ENCODE assay signal across 29 cellular contexts in the genomic region with DNA sequence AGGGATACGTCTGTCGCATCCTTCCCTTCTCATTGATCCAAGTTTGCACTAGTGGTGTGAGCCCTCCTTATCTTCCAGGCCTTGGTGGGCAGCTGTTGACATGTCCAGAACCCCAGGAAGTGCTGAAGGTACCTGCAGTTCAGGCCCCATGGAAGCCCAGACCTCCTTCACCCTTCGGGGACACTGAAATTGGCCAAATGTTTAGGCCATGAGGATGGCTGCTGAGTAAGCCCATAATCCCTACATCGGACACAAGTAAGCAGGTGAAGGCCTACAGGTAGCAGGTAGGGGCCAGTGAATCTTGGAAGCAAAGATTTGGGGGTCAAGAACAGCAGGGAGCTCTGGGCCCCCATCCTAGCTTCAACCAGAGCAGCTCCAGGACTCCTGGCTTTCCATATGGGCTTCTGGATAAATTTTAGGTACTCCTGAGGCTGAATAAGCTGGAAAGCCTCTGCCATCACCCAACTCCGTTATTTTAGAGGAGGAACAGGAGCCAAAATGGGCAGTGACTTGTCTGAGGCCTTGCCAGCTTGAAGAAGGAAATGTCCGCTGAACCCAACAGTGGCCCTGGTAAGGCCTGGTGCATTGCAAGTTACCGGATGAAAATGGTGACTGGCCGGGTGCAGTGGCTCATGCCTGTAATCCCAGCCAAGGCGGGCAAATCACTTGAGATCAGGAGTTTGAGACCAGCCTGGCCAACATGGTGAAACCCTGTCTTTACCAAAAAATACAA. TPM values are rescaled to one million over a fixed set of nuclear protein-coding genes. Genes with fewer than 3 reads are reported as not detected.
DNase-seq lines count a peak whose midpoint lies in the region; ATAC-seq and TF ChIP-seq lines count a peak whose summit lies in the region.
"Had no signal": no experiment of that assay in that cellular context is flagged by ENCODE, and none has a peak within 500 bp of the region (broad histone marks: within the 10 kb centered on the region; RNA-seq: fewer than 3 reads in every experiment).

No MANE protein-coding gene starts in this region.

- no peaks in the 10 kb centered on the region for H3K9me3 Mint-ChIP-seq in CD4-positive, CD25-positive, alpha-beta regulatory T cell
- H3K9me3 Mint-ChIP-seq in Caco-2 (ENCODE audit: unreplicated experiment) (no peaks in the 10 kb centered on the region), endothelial cell (ENCODE audit: unreplicated experiment) (no peaks in the 10 kb centered on the region)
- H3K9me3 Mint-ChIP-seq in CD4-positive, alpha-beta T cell: no peaks in the 10 kb centered on the region
- H3K9me3 Mint-ChIP-seq: activated CD4-positive, alpha-beta memory T cell treated with anti-CD3 and anti-CD28 coated beads for 36 hours; naive B cell had no signal

- intact Hi-C loops in Caco-2 (cut with micrococcal nuclease; ENCODE audit: unreplicated experiment): loop anchor here (5.0 kb wide), 1 partner anchor 224 kb away; no protein-coding TSS in a partner anchor
- intact Hi-C loops in sciatic nerve (cut with DNase I): no loop called here
- intact Hi-C loops in CD4-positive, alpha-beta T cell (cut with DNase I, micrococcal nuclease): loop anchor here (2.0 to 5.0 kb wide), 3 partner anchors 45 to 531 kb away; a partner anchor contains a TSS

- H3K4me1 ChIP-seq in CD4-positive, CD25-positive, alpha-beta regulatory T cell (ENCODE audit: control insufficient read depth, insufficient read depth, low read length, poor library complexity, severe bottlenecking): peaks cover 14% of the 10 kb centered on the region
- H3K4me1 ChIP-seq in Caco-2: no peaks in the 10 kb centered on the region

- H3K9me3 ChIP-seq in CD4-positive, CD25-positive, alpha-beta regulatory T cell (ENCODE audit: control insufficient read depth in 2 of 2, low read length in 2 of 2): no peaks in the 10 kb centered on the region
- H3K9me3 ChIP-seq in Caco-2: no peaks in the 10 kb centered on the region
- no peaks in the 10 kb centered on the region for H3K9me3 ChIP-seq in CD4-positive, alpha-beta T cell (ENCODE audit: control insufficient read depth, low read length)
- H3K9me3 ChIP-seq: adrenal gland, heart left ventricle, psoas muscle had no signal

- H3K27me3 Mint-ChIP-seq in CD4-positive, CD25-positive, alpha-beta regulatory T cell: peaks cover 4% of the 10 kb centered on the region
- H3K27me3 Mint-ChIP-seq in Caco-2 (ENCODE audit: insufficient read depth, unreplicated experiment) (no peaks in the 10 kb centered on the region), endothelial cell (ENCODE audit: unreplicated experiment) (peaks cover 2% of the 10 kb centered on the region)
- H3K27me3 Mint-ChIP-seq in CD4-positive, alpha-beta T cell: no peaks in the 10 kb centered on the region
- H3K27me3 Mint-ChIP-seq: activated CD4-positive, alpha-beta memory T cell treated with anti-CD3 and anti-CD28 coated beads for 36 hours; naive B cell; T-helper 17 cell had no signal

- H3K27ac Mint-ChIP-seq in CD4-positive, CD25-positive, alpha-beta regulatory T cell: peak overlapping the region in 2 of 3 donors; percentile 38 to 39
- H3K27ac Mint-ChIP-seq in Caco-2 (ENCODE audit: unreplicated experiment) (peak overlapping the region; percentile 97), endothelial cell (ENCODE audit: unreplicated experiment) (no peak overlapping the region)
- no peak overlapping the region for H3K27ac Mint-ChIP-seq in CD4-positive, alpha-beta T cell

- peak overlapping the region in 1 of 4 donors; percentile 52 for H3K4me3 Mint-ChIP-seq in CD4-positive, CD25-positive, alpha-beta regulatory T cell
- peak overlapping the region; percentile 93 for H3K4me3 Mint-ChIP-seq in Caco-2 (ENCODE audit: unreplicated experiment)
- H3K4me3 Mint-ChIP-seq in endothelial cell (ENCODE audit: unreplicated experiment): peak overlapping the region; percentile 53
- no peak overlapping the region for H3K4me3 Mint-ChIP-seq in CD4-positive, alpha-beta T cell
- H3K4me3 Mint-ChIP-seq: activated CD4-positive, alpha-beta memory T cell treated with anti-CD3 and anti-CD28 coated beads for 36 hours; T-helper 17 cell had no signal

- no peaks in the 10 kb centered on the region for H3K27me3 ChIP-seq in CD4-positive, CD25-positive, alpha-beta regulatory T cell (ENCODE audit: control insufficient read depth, insufficient read depth, low read length)
- no peaks in the 10 kb centered on the region for H3K27me3 ChIP-seq in Caco-2 (replicated peaks; ENCODE audit: control insufficient read depth, insufficient read depth, low read length)
- no peaks in the 10 kb centered on the region for H3K27me3 ChIP-seq in CD4-positive, alpha-beta T cell (ENCODE audit: control insufficient read depth, insufficient read depth, low read length)
- H3K27me3 ChIP-seq: adrenal gland, heart left ventricle had no signal

- POLR2A ChIA-PET in Caco-2 (lab: Charles Lee): interaction anchor here (0.6 to 2.3 kb wide), 4 partner anchors 7 to 157 kb away, joined by 3 to 15 read pairs (median 4); a partner anchor contains a TSS
- POLR2A ChIA-PET in CD4-positive, alpha-beta T cell (lab: Charles Lee): interaction anchor here (1.4 to 4.3 kb wide), 3 partner anchors 17 to 367 kb away, joined by 3 to 33 read pairs (median 6); no protein-coding TSS in a partner anchor

- peaks cover 35% of the 10 kb centered on the region for H3K36me3 ChIP-seq in CD4-positive, CD25-positive, alpha-beta regulatory T cell (ENCODE audit: control insufficient read depth, insufficient read depth, low read length)
- peaks cover 2% of the 10 kb centered on the region for H3K36me3 ChIP-seq in Caco-2 (ENCODE audit: control insufficient read depth, insufficient read depth, low read length)

- no peak for DNase-seq in CD4-positive, CD25-positive, alpha-beta regulatory T cell
- DNase-seq in Caco-2 (no peak), endothelial cell (ENCODE audit: low spot score) (no peak), sciatic nerve (ENCODE audit: low spot score) (peak; percentile 28)
- DNase-seq in CD4-positive, alpha-beta T cell: no peak
- DNase-seq: activated CD4-positive, alpha-beta memory T cell treated with anti-CD3 and anti-CD28 coated beads for 36 hours; activated effector memory CD4-positive, alpha-beta T cell treated with Interleukin-2 at 50 U/mL for 16 hours; C1 segment of cervical spinal cord; Calu3; central memory CD4-positive, alpha-beta T cell; dermis blood vessel endothelial cell; DND-41; foreskin melanocyte; GF-D8; heart left ventricle; midbrain; naive B cell; NCI-H1092 treated with DMSO at 0.1 percent for 48 hours; NCI-H187; occipital lobe; psoas muscle; stimulated activated CD4-positive, alpha-beta T cell treated with anti-CD3 and anti-CD28 coated beads, Interleukin-4, amount 100 ng/mL, for 1 hour; T-helper 17 cell; trophoblast cell had no signal

- H3K4me1 Mint-ChIP-seq in CD4-positive, CD25-positive, alpha-beta regulatory T cell: peaks cover 4 to 31% (median 15%) of the 10 kb centered on the region in 4 donors
- H3K4me1 Mint-ChIP-seq in Caco-2 (ENCODE audit: low read depth, unreplicated experiment) (peaks cover 5% of the 10 kb centered on the region), endothelial cell (ENCODE audit: unreplicated experiment) (peaks cover 15% of the 10 kb centered on the region)
- H3K4me1 Mint-ChIP-seq in CD4-positive, alpha-beta T cell (ENCODE audit: low read depth): peaks cover 22% of the 10 kb centered on the region

- CTCF ChIA-PET in Caco-2 (lab: Charles Lee): no interaction called here
- CTCF ChIA-PET in CD4-positive, alpha-beta T cell (lab: Charles Lee): no interaction called here

- no peak for ATAC-seq in CD4-positive, CD25-positive, alpha-beta regulatory T cell (ENCODE audit: low read depth in 2 of 2)
- ATAC-seq in sciatic nerve (no peak), GM18870 (IDR thresholded peaks at IDR 0.05; ENCODE audit: unreplicated experiment) (no peak), HG03571 (IDR thresholded peaks at IDR 0.05; ENCODE audit: unreplicated experiment) (no peak)
- no peak for ATAC-seq in CD4-positive, alpha-beta T cell (ENCODE audit: poor library complexity)
- ATAC-seq: activated CD4-positive, CD25-positive, alpha-beta regulatory T cell treated with anti-CD3 and anti-CD28 coated beads, Interleukin-2, amount 50 U/mL, for 24 hours; K562; T-helper 17 cell had no signal

- no peak overlapping the region for H3K4me3 ChIP-seq in CD4-positive, CD25-positive, alpha-beta regulatory T cell (ENCODE audit: low read depth, low read length)
- H3K4me3 ChIP-seq in Caco-2 (ENCODE audit: low read depth, low read length): no peak overlapping the region
- H3K4me3 ChIP-seq: adrenal gland, K562, psoas muscle had no signal

- TF ChIP-seq CTCF in Caco-2 (IDR thresholded peaks at IDR 0.05; ENCODE audit: insufficient read depth in 1 of 2, low read depth in 1 of 2, low read length in 1 of 2, severe bottlenecking in 1 of 2, unreplicated experiment in 1 of 2) (no peak), endothelial cell (IDR thresholded peaks at IDR 0.05; ENCODE audit: unreplicated experiment) (no peak)
- TF ChIP-seq CTCF in CD4-positive, alpha-beta T cell (IDR thresholded peaks at IDR 0.05): no peak

- no TSS peak for BruUV-seq in Caco-2 (replicated peaks; lab: Mats Ljungman, UMichigan)

- no peak overlapping the region for H3K27ac ChIP-seq in CD4-positive, CD25-positive, alpha-beta regulatory T cell (ENCODE audit: insufficient read depth, low read length, poor library complexity, severe bottlenecking)
- no peak overlapping the region for H3K27ac ChIP-seq in CD4-positive, alpha-beta T cell (ENCODE audit: low read depth, low read length)
- H3K27ac ChIP-seq: adrenal gland had no signal

- peaks cover 26% of the 10 kb centered on the region for H3K36me3 Mint-ChIP-seq in CD4-positive, CD25-positive, alpha-beta regulatory T cell
- peaks cover 54% of the 10 kb centered on the region for H3K36me3 Mint-ChIP-seq in Caco-2 (ENCODE audit: insufficient read depth, unreplicated experiment)
- peaks cover 34% of the 10 kb centered on the region for H3K36me3 Mint-ChIP-seq in endothelial cell (ENCODE audit: low read depth, unreplicated experiment)
- H3K36me3 Mint-ChIP-seq in CD4-positive, alpha-beta T cell (ENCODE audit: low read depth): peaks cover 53% of the 10 kb centered on the region

RNA-seq across cellular contexts. Expression of a gene that starts 45.2 kb away (rescaled TPM):
- total RNA-seq in CD4-positive, CD25-positive, alpha-beta regulatory T cell: 39.0 TPM
- 10 to 100 TPM in 3 of 4 donors, 1 to 10 TPM in 1; 7.6 to 21.2 (median 16.4) TPM for polyA plus RNA-seq in CD4-positive, CD25-positive, alpha-beta regulatory T cell
- 44.9 and 49.9 TPM in 2 replicates for total RNA-seq in Caco-2 (2022)
- total RNA-seq in endothelial cell (ENCODE audit: unreplicated experiment): 56.2 TPM
- total RNA-seq in sciatic nerve: 29.5 TPM
- 10 to 100 TPM; 27.1 to 27.9 TPM for total RNA-seq in CD4-positive, alpha-beta T cell

RNA-seq across cellular contexts. Expression of a gene that starts 45.7 kb away (rescaled TPM):
- 90.9 TPM for total RNA-seq in CD4-positive, CD25-positive, alpha-beta regulatory T cell
- 10 to 100 TPM; 18.2 to 24.9 (median 20.7) TPM for polyA plus RNA-seq in CD4-positive, CD25-positive, alpha-beta regulatory T cell
- total RNA-seq in Caco-2 (2022): 99.1 and 103 TPM in 2 replicates
- total RNA-seq in endothelial cell (ENCODE audit: unreplicated experiment): 155 TPM
- 95.7 TPM for total RNA-seq in sciatic nerve
- total RNA-seq in CD4-positive, alpha-beta T cell: 10 to 100 TPM; 85.8 to 86.2 TPM

Comparison
In these comparisons a context has a peak if more than half of its experiments do, and no peak if none do; other contexts are left out.
1. H3K27ac Mint-ChIP-seq: peak in CD4-positive, CD25-positive, alpha-beta regulatory T cell (2 of 3) and Caco-2 (single experiment); none in endothelial cell (single experiment) and CD4-positive, alpha-beta T cell (single experiment).